Comparison of ENCODE assay signal across 8 cellular contexts in genomic region chr2:196926562-196927317, GRCh38. TPM values are rescaled to one million over a fixed set of nuclear protein-coding genes. Genes with fewer than 3 reads are reported as not detected.
DNase-seq lines count a peak whose midpoint lies in the region; ATAC-seq and TF ChIP-seq lines count a peak whose summit lies in the region.

TSS of gene PGAP1 (minus strand) at chr2:196926707. CDS start at chr2:196926616, 91 bp downstream.

- no peaks in the 10 kb centered on the region for H3K9me3 ChIP-seq in OCI-LY3 (ENCODE audit: insufficient read depth, low read length)

- DNase-seq in DMS 273 treated with DMSO at 0.1 percent for 48 hours (lab: John Stamatoyannopoulos, UW) (peak; percentile 63), HuH-7.5 (ENCODE audit: low spot score) (peak; percentile 73), activated T-cell treated with anti-CD3 and anti-CD28 coated beads for 48 hours (ENCODE audit: low read depth) (peak; percentile 91), epithelial cell of proximal tubule (ENCODE audit: low read depth) (no peak), mucosa of gallbladder (ENCODE audit: low spot score) (peak; percentile 88)
- DNase-seq in stimulated activated CD8-positive, alpha-beta memory T cell treated with anti-CD3 and anti-CD28 coated beads, Interleukin-4, amount 100 ng/mL, for 4 hours (ENCODE audit: low read depth in 2 of 2, low spot score in 1 of 2) = peak; percentile 49 to 69

- no peaks in the 10 kb centered on the region for H4K20me1 ChIP-seq in OCI-LY3 (ENCODE audit: insufficient read depth, low read length)

- 0 out of 2 replicates have a peak, but pooled peaks cover 5% of the 10 kb centered on the region for H3K27me3 ChIP-seq in OCI-LY3 (ENCODE audit: low read depth, low read length)

- peaks cover 16% of the 10 kb centered on the region for H3K4me1 ChIP-seq in OCI-LY3 (ENCODE audit: low read length)

- TF ChIP-seq CTCF in OCI-LY3 (IDR thresholded peaks at IDR 0.05; ENCODE audit: low read depth, low read length) (no peak), epithelial cell of proximal tubule (conservative IDR thresholded peaks at IDR 0.05; ENCODE audit: low read depth, low read length) (no peak)

- peak; percentile 85 for ATAC-seq in GM21528 (IDR thresholded peaks at IDR 0.05; ENCODE audit: low FRiP score, unreplicated experiment)

- H3K79me2 ChIP-seq in OCI-LY3 (ENCODE audit: low read length) = peaks cover 6% of the 10 kb centered on the region; the same call in 1 of the 2 replicates

- peak within 1 kb of the TSS; percentile 75 for H3K9ac ChIP-seq in OCI-LY3 (ENCODE audit: low read length)

- H3K36me3 ChIP-seq in OCI-LY3 (replicated peaks; ENCODE audit: low read depth, low read length) = no peaks in the 10 kb centered on the region

- peak within 1 kb of the TSS; percentile 88 for H2AFZ ChIP-seq in OCI-LY3 (ENCODE audit: low read depth, low read length)

- H3K4me3 ChIP-seq in OCI-LY3 (ENCODE audit: low read length) (peak within 1 kb of the TSS; percentile 87), epithelial cell of proximal tubule (ENCODE audit: low read depth, low read length) (peak within 1 kb of the TSS; percentile 92)

- H3K4me2 ChIP-seq in OCI-LY3 (ENCODE audit: low read length) = peak within 1 kb of the TSS; percentile 92

- H3K27ac ChIP-seq in OCI-LY3 (ENCODE audit: low read length) = peak within 1 kb of the TSS; percentile 41

RNA-seq across cellular contexts. Expression of gene PGAP1, which starts in this region (rescaled TPM):
- total RNA-seq in epithelial cell of proximal tubule = 1.2 and 2.6 TPM in 2 replicates
- 6.8 TPM for total RNA-seq in mucosa of gallbladder
